In the genomic region with DNA sequence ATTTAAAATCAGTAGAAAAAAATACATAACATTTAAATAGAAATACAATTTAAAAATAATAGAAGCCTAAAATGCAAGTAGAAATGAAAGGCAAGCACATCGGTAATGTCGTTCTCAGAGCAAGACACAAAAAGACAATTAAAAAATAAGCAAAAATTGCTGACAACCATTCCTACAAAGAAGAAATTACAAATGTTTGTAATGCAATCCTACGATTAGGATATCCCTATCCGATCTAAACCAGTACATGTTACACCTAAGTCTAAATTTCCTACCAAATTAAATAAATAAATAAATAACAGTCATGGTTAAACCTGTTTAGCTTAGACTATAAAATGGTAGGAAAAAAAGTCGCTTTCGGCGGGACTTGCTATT, we compare ENCODE assay signal across 9 cellular contexts.
DNase-seq lines count a peak whose midpoint lies in the region; ATAC-seq and TF ChIP-seq lines count a peak whose summit lies in the region.
"Had no signal": no experiment of that assay in that cellular context is flagged by ENCODE, and none has a peak within 500 bp of the region (broad histone marks: within the 10 kb centered on the region; RNA-seq: fewer than 3 reads in every experiment).

No MANE protein-coding gene starts in this region.

- ATAC-seq in T-helper 17 cell: no peak

- H3K9ac ChIP-seq in stomach smooth muscle (ENCODE audit: low read length in 2 of 2): no peak overlapping the region

- TF ChIP-seq CTCF in fibroblast of mammary gland (conservative IDR thresholded peaks at IDR 0.05; ENCODE audit: control insufficient read depth, insufficient read depth, low read depth, low read length): no peak
- no peak for TF ChIP-seq CTCF in glutamatergic neuron (IDR thresholded peaks at IDR 0.05; ENCODE audit: partially characterized antibody, unreplicated experiment)

- peak overlapping the region; percentile 96 for H3K4me3 Mint-ChIP-seq in T-helper 2 cell treated with Interferon-gamma antibody and Interleukin-4, amounts not matched to agents 5 μg/mL and 100 μg/mL, for 36 hours
- H3K4me3 Mint-ChIP-seq in T-helper 17 cell (peak overlapping the region; percentile 91), glutamatergic neuron (ENCODE audit: unreplicated experiment) (no peak overlapping the region)
- H3K4me3 Mint-ChIP-seq: nephron had no signal

- H3K27ac ChIP-seq in stomach smooth muscle (ENCODE audit: low read length): peak overlapping the region; percentile 58

- H3K4me3 ChIP-seq in fibroblast of mammary gland (ENCODE audit: control insufficient read depth, low read depth, low read length) (peak overlapping the region; percentile 9), stomach smooth muscle (ENCODE audit: low read length in 2 of 2) (peak overlapping the region in 1 of 2 donors; percentile 68)

- peaks cover 22% of the 10 kb centered on the region for H3K36me3 Mint-ChIP-seq in T-helper 2 cell treated with Interferon-gamma antibody and Interleukin-4, amounts not matched to agents 5 μg/mL and 100 μg/mL, for 36 hours (ENCODE audit: low read depth)
- no peaks in the 10 kb centered on the region for H3K36me3 Mint-ChIP-seq in T-helper 17 cell (ENCODE audit: low read depth)
- H3K36me3 Mint-ChIP-seq in glutamatergic neuron (ENCODE audit: unreplicated experiment): peaks cover 6% of the 10 kb centered on the region

- peaks cover 4% of the 10 kb centered on the region for H3K27me3 Mint-ChIP-seq in T-helper 2 cell treated with Interferon-gamma antibody and Interleukin-4, amounts not matched to agents 5 μg/mL and 100 μg/mL, for 36 hours (ENCODE audit: low read depth)
- H3K27me3 Mint-ChIP-seq in T-helper 17 cell (no peaks in the 10 kb centered on the region), glutamatergic neuron (ENCODE audit: unreplicated experiment) (peaks cover 1% of the 10 kb centered on the region)

- H3K9me3 Mint-ChIP-seq in T-helper 2 cell treated with Interferon-gamma antibody and Interleukin-4, amounts not matched to agents 5 μg/mL and 100 μg/mL, for 36 hours: peaks cover 7% of the 10 kb centered on the region
- peaks cover 6% of the 10 kb centered on the region for H3K9me3 Mint-ChIP-seq in glutamatergic neuron (ENCODE audit: unreplicated experiment)

- H3K27me3 ChIP-seq in stomach smooth muscle (ENCODE audit: control insufficient read depth in 1 of 2, insufficient read depth in 2 of 2, low read length in 2 of 2): peaks cover 64 to 70% of the 10 kb centered on the region in 2 donors

- no peak for DNase-seq in T-helper 2 cell treated with Interferon-gamma antibody and Interleukin-4, amounts not matched to agents 5 μg/mL and 100 μg/mL, for 36 hours (ENCODE audit: low spot score)
- no peak for DNase-seq in T-helper 2 cell
- DNase-seq in T-helper 17 cell: no peak
- no peak for DNase-seq in fibroblast of mammary gland (ENCODE audit: low read depth)
- DNase-seq in SW480 (ENCODE audit: low spot score): no peak
- DNase-seq in glutamatergic neuron: no peak
- DNase-seq in OCI-M2 (lab: John Stamatoyannopoulos, UW; ENCODE audit: unreplicated experiment): no peak

- no peaks in the 10 kb centered on the region for H3K36me3 ChIP-seq in stomach smooth muscle (ENCODE audit: control insufficient read depth in 2 of 2, insufficient read depth in 2 of 2, low read length in 2 of 2)

- peak overlapping the region; percentile 100 for H3K27ac Mint-ChIP-seq in T-helper 2 cell treated with Interferon-gamma antibody and Interleukin-4, amounts not matched to agents 5 μg/mL and 100 μg/mL, for 36 hours
- peak overlapping the region; percentile 99 for H3K27ac Mint-ChIP-seq in T-helper 17 cell
- no peak overlapping the region for H3K27ac Mint-ChIP-seq in glutamatergic neuron (ENCODE audit: unreplicated experiment)
- H3K27ac Mint-ChIP-seq: nephron had no signal

- H3K4me1 Mint-ChIP-seq in T-helper 2 cell treated with Interferon-gamma antibody and Interleukin-4, amounts not matched to agents 5 μg/mL and 100 μg/mL, for 36 hours (ENCODE audit: low read depth): peaks cover 32% of the 10 kb centered on the region
- peaks cover 26% of the 10 kb centered on the region for H3K4me1 Mint-ChIP-seq in T-helper 17 cell
- no peaks in the 10 kb centered on the region for H3K4me1 Mint-ChIP-seq in glutamatergic neuron (ENCODE audit: low read depth, unreplicated experiment)
- H3K4me1 Mint-ChIP-seq: nephron had no signal

- peaks cover 19% of the 10 kb centered on the region for H3K4me1 ChIP-seq in stomach smooth muscle (ENCODE audit: control insufficient read depth, insufficient read depth, low read length)

- H3K9me3 ChIP-seq in T-helper 17 cell (ENCODE audit: control insufficient read depth, low read length, poor library complexity, severe bottlenecking) (no peaks in the 10 kb centered on the region), stomach smooth muscle (ENCODE audit: control insufficient read depth in 2 of 2, low read length in 2 of 2) (peaks cover 2 to 4% of the 10 kb centered on the region in 2 donors)
